1 cellular context compared by ENCODE assay signal in the genomic region with DNA sequence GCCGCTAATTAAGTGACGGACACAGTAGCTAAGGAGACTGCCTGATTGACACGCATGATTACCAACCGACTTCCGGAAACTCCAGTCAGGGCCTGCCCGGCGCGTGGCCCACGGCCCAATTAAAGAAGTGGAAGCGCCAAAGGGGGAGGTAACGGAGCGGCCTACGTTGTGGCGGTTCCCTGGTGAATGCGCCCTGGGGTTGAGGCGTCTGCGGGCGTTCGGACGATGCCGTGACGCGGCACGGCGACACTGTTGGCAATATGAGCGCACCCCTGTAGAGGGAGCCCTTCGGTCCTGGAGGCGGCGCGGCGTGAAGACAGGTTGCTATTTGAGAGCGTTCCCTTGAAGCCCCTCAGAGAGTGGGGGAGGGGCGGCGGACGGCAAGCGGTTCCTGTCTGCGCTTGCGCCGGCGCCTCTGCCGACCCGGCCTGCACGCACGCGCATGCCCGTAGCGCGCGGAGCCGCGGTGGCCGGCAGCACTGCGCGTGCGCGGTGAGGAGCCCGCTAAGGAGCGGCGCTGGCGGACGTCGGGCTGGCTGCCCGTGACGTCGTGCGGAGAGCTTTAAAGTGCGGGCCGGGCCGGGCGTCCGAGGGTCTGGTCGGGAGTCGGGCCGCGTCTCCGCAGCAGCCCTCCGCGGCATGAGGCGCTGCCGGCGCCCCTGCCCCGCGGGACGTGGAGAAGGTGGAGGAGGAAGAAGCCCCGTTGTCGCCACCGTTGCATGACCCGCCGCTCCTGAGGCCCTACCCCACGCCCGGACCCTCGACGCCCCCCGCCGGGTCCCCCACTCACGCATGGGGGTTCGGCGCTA.
TF ChIP-seq lines count a peak whose summit lies in the region.

A gene (plus strand): TSS at position 495 of the 809 bp plus-strand sequence. CDS start 416 bp downstream, outside the sequence.

TF ChIP-seq in HCT116, 20 proteins besides CTCF, POLR2A, EP300 and RAD21 (continued from another document):
- TF ChIP-seq, protein P1, sequence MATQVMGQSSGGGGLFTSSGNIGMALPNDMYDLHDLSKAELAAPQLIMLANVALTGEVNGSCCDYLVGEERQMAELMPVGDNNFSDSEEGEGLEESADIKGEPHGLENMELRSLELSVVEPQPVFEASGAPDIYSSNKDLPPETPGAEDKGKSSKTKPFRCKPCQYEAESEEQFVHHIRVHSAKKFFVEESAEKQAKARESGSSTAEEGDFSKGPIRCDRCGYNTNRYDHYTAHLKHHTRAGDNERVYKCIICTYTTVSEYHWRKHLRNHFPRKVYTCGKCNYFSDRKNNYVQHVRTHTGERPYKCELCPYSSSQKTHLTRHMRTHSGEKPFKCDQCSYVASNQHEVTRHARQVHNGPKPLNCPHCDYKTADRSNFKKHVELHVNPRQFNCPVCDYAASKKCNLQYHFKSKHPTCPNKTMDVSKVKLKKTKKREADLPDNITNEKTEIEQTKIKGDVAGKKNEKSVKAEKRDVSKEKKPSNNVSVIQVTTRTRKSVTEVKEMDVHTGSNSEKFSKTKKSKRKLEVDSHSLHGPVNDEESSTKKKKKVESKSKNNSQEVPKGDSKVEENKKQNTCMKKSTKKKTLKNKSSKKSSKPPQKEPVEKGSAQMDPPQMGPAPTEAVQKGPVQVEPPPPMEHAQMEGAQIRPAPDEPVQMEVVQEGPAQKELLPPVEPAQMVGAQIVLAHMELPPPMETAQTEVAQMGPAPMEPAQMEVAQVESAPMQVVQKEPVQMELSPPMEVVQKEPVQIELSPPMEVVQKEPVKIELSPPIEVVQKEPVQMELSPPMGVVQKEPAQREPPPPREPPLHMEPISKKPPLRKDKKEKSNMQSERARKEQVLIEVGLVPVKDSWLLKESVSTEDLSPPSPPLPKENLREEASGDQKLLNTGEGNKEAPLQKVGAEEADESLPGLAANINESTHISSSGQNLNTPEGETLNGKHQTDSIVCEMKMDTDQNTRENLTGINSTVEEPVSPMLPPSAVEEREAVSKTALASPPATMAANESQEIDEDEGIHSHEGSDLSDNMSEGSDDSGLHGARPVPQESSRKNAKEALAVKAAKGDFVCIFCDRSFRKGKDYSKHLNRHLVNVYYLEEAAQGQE (IDR thresholded peaks at IDR 0.05; ENCODE audit: low read depth): no peak
- TF ChIP-seq ELF1 (IDR thresholded peaks at IDR 0.05; ENCODE audit: borderline replicate concordance, low read depth) (no peak), SRF (IDR thresholded peaks at IDR 0.05; ENCODE audit: low read depth) (peak; percentile 81), TCF7L2 (IDR thresholded peaks at IDR 0.05; ENCODE audit: borderline replicate concordance, extremely low read depth, insufficient read depth, insufficient read length) (peak; percentile 54), EZH2phosphoT487 (IDR thresholded peaks at IDR 0.05; ENCODE audit: borderline replicate concordance) (no peak), EGR1 (IDR thresholded peaks at IDR 0.05; ENCODE audit: low read depth) (no peak), FOSL1 (IDR thresholded peaks at IDR 0.05; ENCODE audit: low read depth) (no peak), SP1 (IDR thresholded peaks at IDR 0.05; ENCODE audit: low read depth) (peak; percentile 98), JUND (IDR thresholded peaks at IDR 0.05) (no peak), ZFX (IDR thresholded peaks at IDR 0.05) (peak; percentile 34; the same call in 1 of the 2 replicates), EZH2 (IDR thresholded peaks at IDR 0.05) (no peak), POLR2AphosphoS5 (IDR thresholded peaks at IDR 0.05; ENCODE audit: low read depth, low read length) (peak; percentile 74), SIN3A (IDR thresholded peaks at IDR 0.05; ENCODE audit: low read depth) (0 out of 2 replicates have a peak, but pooled peaks have one; percentile 19), YY1 (IDR thresholded peaks at IDR 0.05; ENCODE audit: extremely low read depth, insufficient replicate concordance, low read depth, low read length) (no peak)
- TF ChIP-seq, protein P2, sequence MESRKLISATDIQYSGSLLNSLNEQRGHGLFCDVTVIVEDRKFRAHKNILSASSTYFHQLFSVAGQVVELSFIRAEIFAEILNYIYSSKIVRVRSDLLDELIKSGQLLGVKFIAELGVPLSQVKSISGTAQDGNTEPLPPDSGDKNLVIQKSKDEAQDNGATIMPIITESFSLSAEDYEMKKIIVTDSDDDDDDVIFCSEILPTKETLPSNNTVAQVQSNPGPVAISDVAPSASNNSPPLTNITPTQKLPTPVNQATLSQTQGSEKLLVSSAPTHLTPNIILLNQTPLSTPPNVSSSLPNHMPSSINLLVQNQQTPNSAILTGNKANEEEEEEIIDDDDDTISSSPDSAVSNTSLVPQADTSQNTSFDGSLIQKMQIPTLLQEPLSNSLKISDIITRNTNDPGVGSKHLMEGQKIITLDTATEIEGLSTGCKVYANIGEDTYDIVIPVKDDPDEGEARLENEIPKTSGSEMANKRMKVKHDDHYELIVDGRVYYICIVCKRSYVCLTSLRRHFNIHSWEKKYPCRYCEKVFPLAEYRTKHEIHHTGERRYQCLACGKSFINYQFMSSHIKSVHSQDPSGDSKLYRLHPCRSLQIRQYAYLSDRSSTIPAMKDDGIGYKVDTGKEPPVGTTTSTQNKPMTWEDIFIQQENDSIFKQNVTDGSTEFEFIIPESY (IDR thresholded peaks at IDR 0.05; ENCODE audit: extremely low read depth, insufficient replicate concordance, low read length): no peak
- TF ChIP-seq, protein P3, sequence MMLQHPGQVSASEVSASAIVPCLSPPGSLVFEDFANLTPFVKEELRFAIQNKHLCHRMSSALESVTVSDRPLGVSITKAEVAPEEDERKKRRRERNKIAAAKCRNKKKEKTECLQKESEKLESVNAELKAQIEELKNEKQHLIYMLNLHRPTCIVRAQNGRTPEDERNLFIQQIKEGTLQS (IDR thresholded peaks at IDR 0.05): no peak
- TF ChIP-seq, protein P4, sequence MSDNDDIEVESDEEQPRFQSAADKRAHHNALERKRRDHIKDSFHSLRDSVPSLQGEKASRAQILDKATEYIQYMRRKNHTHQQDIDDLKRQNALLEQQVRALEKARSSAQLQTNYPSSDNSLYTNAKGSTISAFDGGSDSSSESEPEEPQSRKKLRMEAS (IDR thresholded peaks at IDR 0.05): no peak
TF ChIP-seq in HCT116: peak in this region for 6.
